Comparison of ENCODE assay signal across 22 cellular contexts in genomic region chr10:119796039-119796438, GRCh38.
A peak's percentile ranks its signal among the peaks of the same experiment; 100 is the strongest.
DNase-seq lines count a peak whose midpoint lies in the region; ATAC-seq, FAIRE-seq and TF ChIP-seq lines count a peak whose summit lies in the region.
"Had no signal": no experiment of that assay in that cellular context is flagged by ENCODE, and none has a peak within 500 bp of the region (broad histone marks: within the 10 kb centered on the region; RNA-seq: fewer than 3 reads in every experiment).

No MANE protein-coding gene starts in this region.

- H4K20me1 ChIP-seq in IMR-90 (ENCODE audit: insufficient read depth, low read length), result no peaks in the 10 kb centered on the region
- H4K20me1 ChIP-seq: BLaER1 treated with 17β-estradiol and CSF1 and Interleukin-3, amounts not matched to agents 10 nM and 100 nM had no signal

- H3K27ac Mint-ChIP-seq in glutamatergic neuron (ENCODE audit: unreplicated experiment), result peak overlapping the region; percentile 55
- H3K27ac Mint-ChIP-seq: B cell; CD4-positive, alpha-beta T cell; CD8-positive, alpha-beta T cell had no signal

- no peak overlapping the region for H3K56ac ChIP-seq in IMR-90 (ENCODE audit: extremely low read depth, insufficient read depth, low read length)

- no peak for FAIRE-seq in A549 (lab: Jason Lieb, UNC)
- FAIRE-seq: A204.1, D721Med, G401.6, GM12891, GM19239 had no signal

- H3K79me1 ChIP-seq in IMR-90 (ENCODE audit: low read depth in 1 of 2, low read length in 2 of 2), result no peaks in the 10 kb centered on the region

- in situ Hi-C loops in IMR-90 (cut with MboI; ENCODE audit: low sequenced_read_pairs), result no loop called here

- H3K9me3 Mint-ChIP-seq in glutamatergic neuron (ENCODE audit: unreplicated experiment), result peaks cover 4% of the 10 kb centered on the region
- H3K9me3 Mint-ChIP-seq: CD4-positive, alpha-beta T cell; CD8-positive, alpha-beta T cell had no signal

- H4K5ac ChIP-seq in IMR-90 (ENCODE audit: low read depth, low read length), result no peak overlapping the region

- CTCF ChIA-PET in A549 (lab: Yijun Ruan, JAX) (interaction anchor here (1.1 kb wide), 1 partner anchor 46 kb away, joined by 3 read pairs; no protein-coding TSS in a partner anchor), IMR-90 (lab: Yijun Ruan, JAX) (no interaction called here)

- peaks cover 5% of the 10 kb centered on the region for H3K27me3 Mint-ChIP-seq in glutamatergic neuron (ENCODE audit: unreplicated experiment)
- H3K27me3 Mint-ChIP-seq: B cell; CD4-positive, alpha-beta T cell had no signal

- TF ChIP-seq POLR2A in A549 (IDR thresholded peaks at IDR 0.05; ENCODE audit: low read length) (no peak), IMR-90 (IDR thresholded peaks at IDR 0.05; ENCODE audit: low read depth, low read length) (no peak), lower leg skin (IDR thresholded peaks at IDR 0.05) (no peak)

- H2BK20ac ChIP-seq in IMR-90 (ENCODE audit: low read depth, low read length), result no peak overlapping the region

- H3K27me3 ChIP-seq in IMR-90 (ENCODE audit: control insufficient read depth, insufficient read depth, low read length), result no peaks in the 10 kb centered on the region
- H3K27me3 ChIP-seq: BLaER1 treated with 17β-estradiol and CSF1 and Interleukin-3, amounts not matched to agents 10 nM and 100 nM had no signal

- no peak overlapping the region for H3K4me3 ChIP-seq in A549
- no peak overlapping the region for H3K4me3 ChIP-seq in IMR-90 (ENCODE audit: insufficient read depth, low read depth, low read length)
- no peak overlapping the region for H3K4me3 ChIP-seq in lower leg skin (ENCODE audit: low read depth, poor library complexity, severe bottlenecking)
- H3K4me3 ChIP-seq: BLaER1 treated with 17β-estradiol and CSF1 and Interleukin-3, amounts not matched to agents 10 nM and 100 nM had no signal

- no peak overlapping the region for H2AK9ac ChIP-seq in IMR-90 (replicated peaks; ENCODE audit: low read depth, low read length, poor library complexity)

- peaks cover 7% of the 10 kb centered on the region for H3K36me3 Mint-ChIP-seq in glutamatergic neuron (ENCODE audit: unreplicated experiment)

- 87% methylated on average over 4 of the region's 6 CpGs for WGBS in A549 (ENCODE audit: missing lambda C conversion rate)
- WGBS in IMR-90 (ENCODE audit: extremely low coverage in 2 of 2, insufficient read length in 1 of 2), 2 experiments, result no CpG with 5 or more reads among the region's 6 CpGs
- WGBS in lower leg skin, 2 donors, result 84 to 95% methylated on average over 6 of the region's 6 CpGs

- intact Hi-C loops in IMR-90 (cut with micrococcal nuclease), result no loop called here
- intact Hi-C loops in lower leg skin (cut with DNase I; ENCODE audit: low total_unique reads), result no loop called here

- POLR2A ChIA-PET in A549 (lab: Yijun Ruan, JAX), result no interaction called here
- POLR2A ChIA-PET in IMR-90 (lab: Charles Lee; ENCODE audit: unreplicated experiment), result no interaction called here

- H3K9me3 ChIP-seq in A549 (no peaks in the 10 kb centered on the region), IMR-90 (ENCODE audit: control insufficient read depth, insufficient read depth, low read length) (no peaks in the 10 kb centered on the region)
- H3K9me3 ChIP-seq: Caco-2 had no signal

- dilution Hi-C loops in IMR-90 (cut with HindIII; ENCODE audit: low sequenced_read_pairs, unreplicated experiment), result no loop called here

- no peak overlapping the region for H2AFZ ChIP-seq in IMR-90 (replicated peaks; ENCODE audit: low read length, poor library complexity)

- H4K8ac ChIP-seq in IMR-90 (ENCODE audit: low read depth in 2 of 2, low read length in 2 of 2), result no peak overlapping the region

- TF ChIP-seq RAD21 in A549 (conservative IDR thresholded peaks at IDR 0.05 in 1 of 2, IDR thresholded peaks at IDR 0.05 in 1 of 2), result no peak
- no peak for TF ChIP-seq RAD21 in IMR-90 (IDR thresholded peaks at IDR 0.05; ENCODE audit: low read length)

- TF ChIP-seq CTCF in A549 (IDR thresholded peaks at IDR 0.05) (no peak), IMR-90 (conservative IDR thresholded peaks at IDR 0.05; ENCODE audit: low read depth, low read length) (no peak), glutamatergic neuron (IDR thresholded peaks at IDR 0.05; ENCODE audit: partially characterized antibody, unreplicated experiment) (no peak), lower leg skin (IDR thresholded peaks at IDR 0.05) (no peak)

- DNase-seq in A549 (ENCODE audit: low read depth in 1 of 2, low spot score in 1 of 2), result no peak
- DNase-seq in IMR-90, result no peak
- no peak for DNase-seq in glutamatergic neuron
- no peak for DNase-seq in NCI-H146 treated with DMSO at 0.1 percent for 48 hours (lab: John Stamatoyannopoulos, UW; ENCODE audit: unreplicated experiment)
- DNase-seq in lower leg skin (ENCODE audit: low spot score in 2 of 2), result no peak
- DNase-seq in NCI-H2227 (lab: John Stamatoyannopoulos, UW; ENCODE audit: unreplicated experiment), result no peak
- DNase-seq: 8988T; AML-193; Caco-2; Calu3; CD4-positive, alpha-beta T cell; CD8-positive, alpha-beta T cell; DMS79 treated with DMSO at 0.1 percent for 48 hours; GF-D8 had no signal

- BruUV-seq in IMR-90 (replicated peaks; lab: Mats Ljungman, UMichigan), result no TSS peak

- no peak overlapping the region for H3K23ac ChIP-seq in IMR-90 (ENCODE audit: low read depth, low read length)

- no peak overlapping the region for H2BK5ac ChIP-seq in IMR-90 (ENCODE audit: low read depth, low read length, poor library complexity, severe bottlenecking)

- H3K27ac ChIP-seq in A549, result no peak overlapping the region
- H3K27ac ChIP-seq in IMR-90 (ENCODE audit: insufficient read depth, low read length), result no peak overlapping the region
- H3K27ac ChIP-seq: BLaER1 treated with 17β-estradiol and CSF1 and Interleukin-3, amounts not matched to agents 10 nM and 100 nM; C4-2B had no signal

- no peak overlapping the region for H2BK120ac ChIP-seq in IMR-90 (ENCODE audit: low read depth, low read length)

- H3K4me2 ChIP-seq in A549 (no peak overlapping the region), IMR-90 (ENCODE audit: low read depth, low read length) (no peak overlapping the region)
- H3K4me2 ChIP-seq: BLaER1 treated with 17β-estradiol and CSF1 and Interleukin-3, amounts not matched to agents 10 nM and 100 nM had no signal

- no peak overlapping the region for H2BK15ac ChIP-seq in IMR-90 (ENCODE audit: low read depth, low read length)

- H4K91ac ChIP-seq in IMR-90 (ENCODE audit: insufficient read depth, low read depth, low read length), result no peak overlapping the region

- no peak overlapping the region for H2AK5ac ChIP-seq in IMR-90 (ENCODE audit: low read depth, low read length)

- no peak overlapping the region for H3K4ac ChIP-seq in IMR-90 (ENCODE audit: low read depth, low read length)

- H3K4me1 Mint-ChIP-seq in glutamatergic neuron (ENCODE audit: low read depth, unreplicated experiment), result peaks cover 22% of the 10 kb centered on the region

- no peaks in the 10 kb centered on the region for H3K36me3 ChIP-seq in IMR-90 (ENCODE audit: control insufficient read depth, insufficient read depth, low read length)

- H3K4me3 Mint-ChIP-seq in glutamatergic neuron (ENCODE audit: unreplicated experiment), result no peak overlapping the region
- H3K4me3 Mint-ChIP-seq: B cell; CD4-positive, alpha-beta T cell; CD8-positive, alpha-beta T cell had no signal

- H3K14ac ChIP-seq in IMR-90 (replicated peaks; ENCODE audit: low read depth, low read length), result no peak overlapping the region

- H3K18ac ChIP-seq in IMR-90 (ENCODE audit: low read depth, low read length), result no peak overlapping the region

- TF ChIP-seq EP300 in A549 (IDR thresholded peaks at IDR 0.05), result no peak

- no peaks in the 10 kb centered on the region; the same call in 1 of the 2 replicates for H3K9me1 ChIP-seq in IMR-90 (ENCODE audit: insufficient read depth, low read length)

- no peak overlapping the region for H3K9ac ChIP-seq in IMR-90 (ENCODE audit: low read depth, low read length)
- H3K9ac ChIP-seq: BLaER1 treated with 17β-estradiol and CSF1 and Interleukin-3, amounts not matched to agents 10 nM and 100 nM had no signal

- no peaks in the 10 kb centered on the region for H3K4me1 ChIP-seq in A549
- no peaks in the 10 kb centered on the region for H3K4me1 ChIP-seq in IMR-90 (ENCODE audit: control insufficient read depth, insufficient read depth, low read length)
- H3K4me1 ChIP-seq: BLaER1 treated with 17β-estradiol and CSF1 and Interleukin-3, amounts not matched to agents 10 nM and 100 nM; Caco-2 had no signal

- no peak for ATAC-seq in A549
- ATAC-seq in IMR-90 (ENCODE audit: low read depth), result no peak
- ATAC-seq: CD8-positive, alpha-beta T cell had no signal

TF ChIP-seq in A549, 52 proteins besides CTCF, POLR2A, EP300 and RAD21:
- peak; percentile 15 for TF ChIP-seq MAFK (IDR thresholded peaks at IDR 0.05; ENCODE audit: partially characterized antibody)
- TF ChIP-seq BHLHE40 (IDR thresholded peaks at IDR 0.05; ENCODE audit: low read depth, low read length), result no peak

TF ChIP-seq in IMR-90, 13 proteins besides CTCF, POLR2A, EP300 and RAD21:
- TF ChIP-seq MAFK (IDR thresholded peaks at IDR 0.05; ENCODE audit: low read depth, low read length) (peak; percentile 55), BHLHE40 (IDR thresholded peaks at IDR 0.05; ENCODE audit: low read depth, low read length) (no peak), NFE2L2 (IDR thresholded peaks at IDR 0.05; ENCODE audit: low read depth, low read length) (no peak)
